ENCODE assay signal across 1 cellular context in genomic region chr6:34154668-34155447, GRCh38.
A peak's percentile ranks its signal among the peaks of the same experiment; 100 is the strongest.
TF ChIP-seq lines count a peak whose summit lies in the region.

No MANE protein-coding gene starts in this region.

TF ChIP-seq in HEK293, 187 proteins besides CTCF, POLR2A, EP300 and RAD21 (continued from another document and continues in another):
- TF ChIP-seq ZFP41 (tag by site-specific recombination; IDR thresholded peaks at IDR 0.05; ENCODE audit: borderline replicate concordance): no peak
- no peak for TF ChIP-seq ZNF529 (tag by site-specific recombination; IDR thresholded peaks at IDR 0.05; ENCODE audit: insufficient replicate concordance)
- no peak for TF ChIP-seq ZNF354C (tag by site-specific recombination; IDR thresholded peaks at IDR 0.05; ENCODE audit: borderline replicate concordance, low read depth)
- no peak for TF ChIP-seq ZNF560 (tag by site-specific recombination; IDR thresholded peaks at IDR 0.05; ENCODE audit: borderline replicate concordance)
- TF ChIP-seq ZNF660 (tag by site-specific recombination; IDR thresholded peaks at IDR 0.05): peak; percentile 79
- no peak for TF ChIP-seq ZNF121 (tag by site-specific recombination; IDR thresholded peaks at IDR 0.05)
- peak; percentile 61 for TF ChIP-seq SP3 (tag by site-specific recombination; IDR thresholded peaks at IDR 0.05)
- TF ChIP-seq HOXA7 (CRISPR knock-in tag; IDR thresholded peaks at IDR 0.05; ENCODE audit: borderline replicate concordance): no peak
- TF ChIP-seq OVOL3 (tag by site-specific recombination; IDR thresholded peaks at IDR 0.05): no peak
- TF ChIP-seq ZNF23 (tag by site-specific recombination; IDR thresholded peaks at IDR 0.05; ENCODE audit: borderline replicate concordance): no peak
- TF ChIP-seq ZNF366 (tag by site-specific recombination; conservative IDR thresholded peaks at IDR 0.05): peak; percentile 39
- TF ChIP-seq ZNF248 (tag by site-specific recombination; IDR thresholded peaks at IDR 0.05): no peak
- no peak for TF ChIP-seq ZNF623 (tag by site-specific recombination; IDR thresholded peaks at IDR 0.05)
- TF ChIP-seq ZNF701 (tag by site-specific recombination; IDR thresholded peaks at IDR 0.05): no peak
- TF ChIP-seq KLF16 (tag by site-specific recombination; IDR thresholded peaks at IDR 0.05): no peak
- no peak for TF ChIP-seq ZSCAN5A (tag by site-specific recombination; IDR thresholded peaks at IDR 0.05)
- TF ChIP-seq PRDM2 (tag by site-specific recombination; IDR thresholded peaks at IDR 0.05; ENCODE audit: borderline replicate concordance): no peak
- TF ChIP-seq OSR2 (tag by site-specific recombination; IDR thresholded peaks at IDR 0.05): no peak
- no peak for TF ChIP-seq ZNF10 (tag by site-specific recombination; IDR thresholded peaks at IDR 0.05)
- no peak for TF ChIP-seq PRDM1 (tag by site-specific recombination; IDR thresholded peaks at IDR 0.05)
- no peak for TF ChIP-seq MYNN (tag by site-specific recombination; IDR thresholded peaks at IDR 0.05; ENCODE audit: borderline replicate concordance)
- no peak for TF ChIP-seq ZNF473 (tag by site-specific recombination; IDR thresholded peaks at IDR 0.05)
- TF ChIP-seq SP7 (tag by site-specific recombination; IDR thresholded peaks at IDR 0.05): 0 out of 2 replicates have a peak, but pooled peaks have one; percentile 42
- TF ChIP-seq, protein P1, sequence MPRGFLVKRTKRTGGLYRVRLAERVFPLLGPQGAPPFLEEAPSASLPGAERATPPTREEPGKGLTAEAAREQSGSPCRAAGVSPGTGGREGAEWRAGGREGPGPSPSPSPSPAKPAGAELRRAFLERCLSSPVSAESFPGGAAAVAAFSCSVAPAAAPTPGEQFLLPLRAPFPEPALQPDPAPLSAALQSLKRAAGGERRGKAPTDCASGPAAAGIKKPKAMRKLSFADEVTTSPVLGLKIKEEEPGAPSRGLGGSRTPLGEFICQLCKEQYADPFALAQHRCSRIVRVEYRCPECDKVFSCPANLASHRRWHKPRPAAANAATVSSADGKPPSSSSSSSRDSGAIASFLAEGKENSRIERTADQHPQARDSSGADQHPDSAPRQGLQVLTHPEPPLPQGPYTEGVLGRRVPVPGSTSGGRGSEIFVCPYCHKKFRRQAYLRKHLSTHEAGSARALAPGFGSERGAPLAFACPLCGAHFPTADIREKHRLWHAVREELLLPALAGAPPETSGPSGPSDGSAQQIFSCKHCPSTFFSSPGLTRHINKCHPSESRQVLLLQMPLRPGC (tag by site-specific recombination; IDR thresholded peaks at IDR 0.05): no peak
- TF ChIP-seq SETDB1 (IDR thresholded peaks at IDR 0.05; ENCODE audit: insufficient read length, low read length): no peak
- TF ChIP-seq ZNF514 (tag by site-specific recombination; IDR thresholded peaks at IDR 0.05): no peak
- TF ChIP-seq ZNF747 (tag by site-specific recombination; IDR thresholded peaks at IDR 0.05): no peak
- TF ChIP-seq ZNF433 (tag by site-specific recombination; IDR thresholded peaks at IDR 0.05; ENCODE audit: low read depth): no peak
- peak; percentile 61 for TF ChIP-seq KLF17 (tag by site-specific recombination; IDR thresholded peaks at IDR 0.05)
- TF ChIP-seq ZNF132 (tag by site-specific recombination; IDR thresholded peaks at IDR 0.05; ENCODE audit: borderline replicate concordance): no peak
- no peak for TF ChIP-seq ZNF146 (tag by site-specific recombination; IDR thresholded peaks at IDR 0.05)
- no peak for TF ChIP-seq ZBTB20 (tag by site-specific recombination; IDR thresholded peaks at IDR 0.05)
- TF ChIP-seq ZBTB26 (tag by site-specific recombination; optimal IDR thresholded peaks at IDR 0.05): peak; percentile 81
- no peak for TF ChIP-seq ZNF211 (tag by site-specific recombination; IDR thresholded peaks at IDR 0.05; ENCODE audit: low read depth)
- no peak for TF ChIP-seq KLF10 (tag by site-specific recombination; IDR thresholded peaks at IDR 0.05)
- TF ChIP-seq AEBP2 (tag by site-specific recombination; IDR thresholded peaks at IDR 0.05; ENCODE audit: borderline replicate concordance): no peak
- TF ChIP-seq KLF7 (tag by site-specific recombination; IDR thresholded peaks at IDR 0.05; ENCODE audit: borderline replicate concordance): no peak
- TF ChIP-seq GLI4 (tag by site-specific recombination; IDR thresholded peaks at IDR 0.05): 0 out of 2 replicates have a peak, but pooled peaks have one; percentile 15
- TF ChIP-seq, protein P2, sequence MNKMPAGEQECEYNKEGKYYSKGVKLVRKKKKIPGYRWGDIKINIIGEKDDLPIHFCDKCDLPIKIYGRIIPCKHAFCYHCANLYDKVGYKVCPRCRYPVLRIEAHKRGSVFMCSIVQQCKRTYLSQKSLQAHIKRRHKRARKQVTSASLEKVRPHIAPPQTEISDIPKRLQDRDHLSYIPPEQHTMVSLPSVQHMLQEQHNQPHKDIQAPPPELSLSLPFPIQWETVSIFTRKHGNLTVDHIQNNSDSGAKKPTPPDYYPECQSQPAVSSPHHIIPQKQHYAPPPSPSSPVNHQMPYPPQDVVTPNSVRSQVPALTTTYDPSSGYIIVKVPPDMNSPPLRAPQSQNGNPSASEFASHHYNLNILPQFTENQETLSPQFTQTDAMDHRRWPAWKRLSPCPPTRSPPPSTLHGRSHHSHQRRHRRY (tag by site-specific recombination; IDR thresholded peaks at IDR 0.05): no peak
- TF ChIP-seq ZNF449 (tag by site-specific recombination; IDR thresholded peaks at IDR 0.05): peak; percentile 60; the same call in 1 of the 2 replicates
- no peak for TF ChIP-seq ZNF792 (tag by site-specific recombination; IDR thresholded peaks at IDR 0.05)
- no peak for TF ChIP-seq ZSCAN16 (tag by site-specific recombination; IDR thresholded peaks at IDR 0.05)
- no peak for TF ChIP-seq ZSCAN23 (tag by site-specific recombination; IDR thresholded peaks at IDR 0.05)
- TF ChIP-seq ZBTB48 (tag by site-specific recombination; IDR thresholded peaks at IDR 0.05): no peak
- TF ChIP-seq ZNF362 (tag by site-specific recombination; IDR thresholded peaks at IDR 0.05): no peak
- no peak for TF ChIP-seq ZNF510 (tag by site-specific recombination; IDR thresholded peaks at IDR 0.05; ENCODE audit: insufficient replicate concordance)
- TF ChIP-seq KLF9 (tag by site-specific recombination; IDR thresholded peaks at IDR 0.05; ENCODE audit: low read depth): no peak
